30 cellular contexts compared by ENCODE assay signal in genomic region chr3:161660706-161661105, GRCh38.
"Had no signal": no experiment of that assay in that cellular context is flagged by ENCODE, and none has a peak within 500 bp of the region (broad histone marks: within the 10 kb centered on the region; RNA-seq: fewer than 3 reads in every experiment).

No MANE protein-coding gene starts in this region.

- H3K36me3 Mint-ChIP-seq: immature natural killer cell; naive thymus-derived CD8-positive, alpha-beta T cell; stimulated activated naive B cell treated with anti-CD40 and anti-IgM and Interleukin-4, amounts not matched to agents 10 μg/mL and 1 μg/mL and 100 μg/mL, for 72 hours had no signal

- H3K27me3 Mint-ChIP-seq: naive thymus-derived CD8-positive, alpha-beta T cell; stimulated activated naive B cell treated with anti-CD40 and anti-IgM and Interleukin-4, amounts not matched to agents 10 μg/mL and 1 μg/mL and 100 μg/mL, for 72 hours had no signal

- FAIRE-seq: islet of Langerhans, kidney, pancreas, urothelium cell line had no signal

- H3K4me1 ChIP-seq: left ventricle myocardium inferior, pancreas, prostate gland, stomach, testis, thyroid gland, upper lobe of right lung had no signal

- ATAC-seq: left colon; naive thymus-derived CD8-positive, alpha-beta T cell; pancreas; right cardiac atrium; sciatic nerve; stimulated activated naive B cell treated with anti-CD40 and anti-IgM and Interleukin-4, amounts not matched to agents 10 μg/mL and 1 μg/mL and 100 μg/mL, for 72 hours; stimulated activated naive CD8-positive, alpha-beta T cell treated with anti-CD3 and anti-CD28 coated beads, Interleukin-15, Interleukin-2, amounts not matched to agents 100 U/mL and 50 U/mL, for 24 hours; upper lobe of right lung had no signal

- H3K36me3 ChIP-seq: left ventricle myocardium inferior, pancreas, prostate gland, stomach, thyroid gland, upper lobe of right lung had no signal

- DNase-seq: hypothalamus; immature natural killer cell; kidney; left colon; left ventricle myocardium inferior; naive thymus-derived CD8-positive, alpha-beta T cell; nucleus accumbens; pancreas; posterior cingulate gyrus; retina; right cardiac atrium; stimulated activated CD4-positive, alpha-beta T cell treated with anti-CD3 and anti-CD28 coated beads, Interleukin-12 subunit alpha, Interleukin-12 subunit beta, amount 100 ng/mL, for 4 hours; stimulated activated CD4-positive, alpha-beta T cell treated with anti-CD3 and anti-CD28 coated beads, Interleukin-15, amount 100 ng/mL, for 24 hours; stimulated activated CD4-positive, alpha-beta T cell treated with anti-CD3 and anti-CD28 coated beads, Interleukin-2, amount 100 ng/mL, for 24 hours; stimulated activated CD4-positive, alpha-beta T cell treated with anti-CD3 and anti-CD28 coated beads, Interleukin-4, amount 100 ng/mL, for 1 hour; stimulated activated naive B cell treated with anti-CD40 and anti-IgM and Interleukin-4, amounts not matched to agents 10 μg/mL and 1 μg/mL and 100 μg/mL, for 72 hours; stimulated activated naive CD8-positive, alpha-beta T cell treated with anti-CD3 and anti-CD28 coated beads, Interleukin-15, Interleukin-2, amounts not matched to agents 100 U/mL and 50 U/mL, for 24 hours; stomach; testis; thyroid gland; trophoblast cell; upper lobe of right lung had no signal

- H3K27ac Mint-ChIP-seq: immature natural killer cell; naive thymus-derived CD8-positive, alpha-beta T cell; nephron; stimulated activated naive B cell treated with anti-CD40 and anti-IgM and Interleukin-4, amounts not matched to agents 10 μg/mL and 1 μg/mL and 100 μg/mL, for 72 hours had no signal

- H3K9me3 ChIP-seq: left ventricle myocardium inferior, pancreas, prostate gland, stomach, testis, thyroid gland, upper lobe of right lung had no signal

- H3K27ac ChIP-seq: left ventricle myocardium inferior, pancreas, prostate gland, skin epidermis, stomach, testis, thyroid gland, upper lobe of right lung had no signal

- H3K9me3 Mint-ChIP-seq: nephron, neural crest cell had no signal

- H3K27me3 ChIP-seq: pancreas, stomach, testis, thyroid gland, upper lobe of right lung had no signal

- H3K4me3 ChIP-seq: left ventricle myocardium inferior, lung, pancreas, prostate gland, skin epidermis, stomach, testis, thyroid gland, upper lobe of right lung had no signal

- H3K4me1 Mint-ChIP-seq: immature natural killer cell; naive thymus-derived CD8-positive, alpha-beta T cell; nephron; neural crest cell; stimulated activated naive B cell treated with anti-CD40 and anti-IgM and Interleukin-4, amounts not matched to agents 10 μg/mL and 1 μg/mL and 100 μg/mL, for 72 hours had no signal

- H3K4me3 Mint-ChIP-seq: immature natural killer cell; naive thymus-derived CD8-positive, alpha-beta T cell; nephron; neural crest cell; stimulated activated naive B cell treated with anti-CD40 and anti-IgM and Interleukin-4, amounts not matched to agents 10 μg/mL and 1 μg/mL and 100 μg/mL, for 72 hours had no signal
